Comparison of ENCODE assay signal across 17 cellular contexts in genomic region chr1:227899820-227900449, GRCh38. TPM values are rescaled to one million over a fixed set of nuclear protein-coding genes. Genes with fewer than 3 reads are reported as not detected.
DNase-seq lines count a peak whose midpoint lies in the region; ATAC-seq and TF ChIP-seq lines count a peak whose summit lies in the region.
"Had no signal": no experiment of that assay in that cellular context is flagged by ENCODE, and none has a peak within 500 bp of the region (broad histone marks: within the 10 kb centered on the region; RNA-seq: fewer than 3 reads in every experiment).

No MANE protein-coding gene starts in this region.

- intact Hi-C loops in activated CD8-positive, alpha-beta T cell treated with anti-CD3 and anti-CD28 coated beads for 36 hours (cut with micrococcal nuclease) = no loop called here
- intact Hi-C loops in tibial artery (cut with DNase I; ENCODE audit: low total_unique reads) = no loop called here

- peaks cover 0 to 5% (median 0%) of the 10 kb centered on the region in 4 donors for H3K4me1 ChIP-seq in tibial artery

- no peaks in the 10 kb centered on the region for H3K36me3 Mint-ChIP-seq in activated CD8-positive, alpha-beta T cell treated with anti-CD3 and anti-CD28 coated beads for 36 hours (ENCODE audit: low read depth)
- no peaks in the 10 kb centered on the region for H3K36me3 Mint-ChIP-seq in activated CD8-positive, alpha-beta T cell treated with anti-CD3 and anti-CD28 coated beads, Interleukin-2, amount 10 ng/mL, durations not matched to agents 7 days and 5 days (ENCODE audit: low read depth)
- H3K36me3 Mint-ChIP-seq in chondrocyte (ENCODE audit: low read depth) = no peaks in the 10 kb centered on the region
- H3K36me3 Mint-ChIP-seq: CD4-positive, CD25-positive, alpha-beta regulatory T cell had no signal

- H3K27ac ChIP-seq in tibial artery = no peak overlapping the region

- no peak overlapping the region for H3K4me3 Mint-ChIP-seq in activated CD8-positive, alpha-beta T cell treated with anti-CD3 and anti-CD28 coated beads for 36 hours
- H3K4me3 Mint-ChIP-seq in activated CD8-positive, alpha-beta T cell treated with anti-CD3 and anti-CD28 coated beads, Interleukin-2, amount 10 ng/mL, durations not matched to agents 7 days and 5 days = no peak overlapping the region
- H3K4me3 Mint-ChIP-seq in chondrocyte (ENCODE audit: unreplicated experiment) = no peak overlapping the region
- H3K4me3 Mint-ChIP-seq: CD4-positive, CD25-positive, alpha-beta regulatory T cell; dendritic cell treated with granulocyte-macrophage colony-stimulating factor and Interleukin-4, amounts not matched to agents 40 ng/mL and 50 ng/mL, for 4 days had no signal

- H3K27me3 Mint-ChIP-seq in activated CD8-positive, alpha-beta T cell treated with anti-CD3 and anti-CD28 coated beads for 36 hours = no peaks in the 10 kb centered on the region
- no peaks in the 10 kb centered on the region for H3K27me3 Mint-ChIP-seq in activated CD8-positive, alpha-beta T cell treated with anti-CD3 and anti-CD28 coated beads, Interleukin-2, amount 10 ng/mL, durations not matched to agents 7 days and 5 days (ENCODE audit: low read depth)
- no peaks in the 10 kb centered on the region for H3K27me3 Mint-ChIP-seq in chondrocyte (ENCODE audit: low read depth)
- H3K27me3 Mint-ChIP-seq: CD4-positive, CD25-positive, alpha-beta regulatory T cell; dendritic cell treated with granulocyte-macrophage colony-stimulating factor and Interleukin-4, amounts not matched to agents 40 ng/mL and 50 ng/mL, for 4 days had no signal

- no peak overlapping the region for H3K27ac Mint-ChIP-seq in activated CD8-positive, alpha-beta T cell treated with anti-CD3 and anti-CD28 coated beads for 36 hours
- H3K27ac Mint-ChIP-seq in activated CD8-positive, alpha-beta T cell treated with anti-CD3 and anti-CD28 coated beads, Interleukin-2, amount 10 ng/mL, durations not matched to agents 7 days and 5 days = no peak overlapping the region
- H3K27ac Mint-ChIP-seq in chondrocyte (ENCODE audit: unreplicated experiment) = no peak overlapping the region
- H3K27ac Mint-ChIP-seq: dendritic cell treated with granulocyte-macrophage colony-stimulating factor and Interleukin-4, amounts not matched to agents 40 ng/mL and 50 ng/mL, for 4 days had no signal

- no peaks in the 10 kb centered on the region for H3K36me3 ChIP-seq in tibial artery

- H3K9me3 ChIP-seq in tibial artery = no peaks in the 10 kb centered on the region

- POLR2A ChIA-PET in activated CD8-positive, alpha-beta T cell treated with anti-CD3 and anti-CD28 coated beads for 36 hours (lab: Charles Lee) = no interaction called here
- POLR2A ChIA-PET in activated CD8-positive, alpha-beta T cell treated with anti-CD3 and anti-CD28 coated beads, Interleukin-2, amount 10 ng/mL, durations not matched to agents 7 days and 5 days (lab: Charles Lee) = no interaction called here

- CTCF ChIA-PET in activated CD8-positive, alpha-beta T cell treated with anti-CD3 and anti-CD28 coated beads for 36 hours (lab: Charles Lee) = no interaction called here
- CTCF ChIA-PET in activated CD8-positive, alpha-beta T cell treated with anti-CD3 and anti-CD28 coated beads, Interleukin-2, amount 10 ng/mL, durations not matched to agents 7 days and 5 days (lab: Charles Lee) = no interaction called here

- H3K4me3 ChIP-seq in tibial artery = no peak overlapping the region

- peaks cover 0 to 10% of the 10 kb centered on the region in 2 donors for H3K27me3 ChIP-seq in tibial artery

- no peak for TF ChIP-seq CTCF in activated CD8-positive, alpha-beta T cell treated with anti-CD3 and anti-CD28 coated beads for 36 hours (IDR thresholded peaks at IDR 0.05)
- TF ChIP-seq CTCF in chondrocyte (IDR thresholded peaks at IDR 0.05) (no peak), tibial artery (IDR thresholded peaks at IDR 0.05) (no peak)

- no peaks in the 10 kb centered on the region for H3K9me3 Mint-ChIP-seq in activated CD8-positive, alpha-beta T cell treated with anti-CD3 and anti-CD28 coated beads for 36 hours
- no peaks in the 10 kb centered on the region for H3K9me3 Mint-ChIP-seq in activated CD8-positive, alpha-beta T cell treated with anti-CD3 and anti-CD28 coated beads, Interleukin-2, amount 10 ng/mL, durations not matched to agents 7 days and 5 days (ENCODE audit: insufficient read depth)
- H3K9me3 Mint-ChIP-seq in chondrocyte (ENCODE audit: low read depth) = no peaks in the 10 kb centered on the region
- H3K9me3 Mint-ChIP-seq: CD4-positive, CD25-positive, alpha-beta regulatory T cell; dendritic cell treated with granulocyte-macrophage colony-stimulating factor and Interleukin-4, amounts not matched to agents 40 ng/mL and 50 ng/mL, for 4 days had no signal

- peaks cover 11% of the 10 kb centered on the region for H3K4me1 Mint-ChIP-seq in activated CD8-positive, alpha-beta T cell treated with anti-CD3 and anti-CD28 coated beads for 36 hours (ENCODE audit: low read depth)
- H3K4me1 Mint-ChIP-seq in activated CD8-positive, alpha-beta T cell treated with anti-CD3 and anti-CD28 coated beads, Interleukin-2, amount 10 ng/mL, durations not matched to agents 7 days and 5 days (ENCODE audit: low read depth) = peaks cover 5% of the 10 kb centered on the region
- H3K4me1 Mint-ChIP-seq in chondrocyte (ENCODE audit: low read depth) = peaks cover 15% of the 10 kb centered on the region

- ATAC-seq in activated CD8-positive, alpha-beta T cell treated with anti-CD3 and anti-CD28 coated beads for 36 hours = no peak
- no peak for ATAC-seq in activated CD8-positive, alpha-beta T cell treated with anti-CD3 and anti-CD28 coated beads, Interleukin-2, amount 10 ng/mL, durations not matched to agents 7 days and 5 days
- no peak for ATAC-seq in HG02884 (IDR thresholded peaks at IDR 0.05; ENCODE audit: unreplicated experiment)
- no peak for ATAC-seq in GM18867 (IDR thresholded peaks at IDR 0.05; ENCODE audit: unreplicated experiment)
- ATAC-seq: esophagus mucosa had no signal

- DNase-seq in activated CD8-positive, alpha-beta T cell treated with anti-CD3 and anti-CD28 coated beads for 36 hours = peak; percentile 0
- no peak for DNase-seq in activated CD8-positive, alpha-beta T cell treated with anti-CD3 and anti-CD28 coated beads, Interleukin-2, amount 10 ng/mL, durations not matched to agents 7 days and 5 days
- DNase-seq in chondrocyte (ENCODE audit: low spot score) = peak; percentile 75
- DNase-seq in mesenteric fat pad (ENCODE audit: low spot score) = peak; percentile 81
- DNase-seq in tibial artery = peak; percentile 18 to 37
- no peak for DNase-seq in HPDE6-E6E7 (ENCODE audit: extremely low spot score)
- DNase-seq: activated CD4-positive, alpha-beta T cell treated with anti-CD3 and anti-CD28 coated beads, Interleukin-2, amount 50 U/mL, for 4 hours; activated gamma-delta T cell; CD4-positive, CD25-positive, alpha-beta regulatory T cell; DMS79; NCI-H187 treated with DMSO at 0.1 percent for 48 hours; NCI-H510A treated with DMSO at 0.1 percent for 48 hours had no signal

RNA-seq across cellular contexts. Expression of gene WNT9A, which starts 47.8 kb away (rescaled TPM):
- total RNA-seq in activated CD8-positive, alpha-beta T cell treated with anti-CD3 and anti-CD28 coated beads for 36 hours = not detected
- total RNA-seq in activated CD8-positive, alpha-beta T cell treated with anti-CD3 and anti-CD28 coated beads, Interleukin-2, amount 10 ng/mL, durations not matched to agents 7 days and 5 days = not detected
- 2.5 to 4.2 TPM (median 2.7 TPM) in 3 replicates for total RNA-seq in chondrocyte
- 1.3 TPM for total RNA-seq in mesenteric fat pad
- total RNA-seq: SK-MEL-5 had no signal

Comparison
In these comparisons a context has a peak if more than half of its experiments do, and no peak if none do; other contexts are left out.
1. DNase-seq: peak in activated CD8-positive, alpha-beta T cell treated with anti-CD3 and anti-CD28 coated beads for 36 hours (single experiment), chondrocyte (single experiment), mesenteric fat pad (single experiment) and tibial artery (2 of 2); none in activated CD8-positive, alpha-beta T cell treated with anti-CD3 and anti-CD28 coated beads, Interleukin-2, amount 10 ng/mL, durations not matched to agents 7 days and 5 days (single experiment) and HPDE6-E6E7 (single experiment).